Comparison of ENCODE assay signal across 39 cellular contexts in the genomic region with DNA sequence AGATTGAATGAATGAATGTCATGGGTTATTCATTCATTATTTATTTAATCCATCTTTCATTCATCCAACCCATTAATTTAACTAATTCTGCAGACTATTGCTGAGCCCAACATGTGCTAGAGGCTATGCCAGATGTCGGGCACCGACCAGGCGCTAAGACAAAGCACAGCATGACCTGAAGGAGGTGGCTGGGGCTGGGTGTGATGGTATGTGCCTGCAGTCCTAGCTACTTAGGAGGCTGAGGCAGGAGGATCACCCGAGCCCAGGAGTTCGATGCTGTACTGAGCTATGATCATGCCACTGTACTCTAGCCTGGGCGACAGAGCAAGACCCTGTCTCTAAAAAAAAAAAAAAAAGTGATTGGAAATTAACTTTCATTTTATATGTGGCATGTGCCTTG. TPM values are rescaled to one million over a fixed set of nuclear protein-coding genes. Genes with fewer than 3 reads are reported as not detected.
"Had no signal": no experiment of that assay in that cellular context is flagged by ENCODE, and none has a peak within 500 bp of the region (broad histone marks: within the 10 kb centered on the region; RNA-seq: fewer than 3 reads in every experiment).

No MANE protein-coding gene starts in this region.

- H3K9me3 Mint-ChIP-seq: activated B cell treated with CpG ODN at 0.5 μM for 24 hours; activated CD4-positive, alpha-beta memory T cell treated with anti-CD3 and anti-CD28 coated beads for 36 hours; activated CD4-positive, alpha-beta T cell treated with anti-CD3 and anti-CD28 coated beads, Interleukin-2, amount 10 ng/mL, durations not matched to agents 24 days and 14 days; activated CD8-positive, alpha-beta T cell treated with anti-CD3 and anti-CD28 coated beads for 36 hours; activated naive CD4-positive, alpha-beta T cell treated with anti-CD3 and anti-CD28 coated beads for 36 hours; activated naive CD4-positive, alpha-beta T cell treated with anti-CD3 and anti-CD28 coated beads, Interleukin-2, amount 50 U/mL, for 72 hours; activated naive CD8-positive, alpha-beta T cell treated with anti-CD3 and anti-CD28 coated beads for 36 hours; activated T-cell treated with anti-CD3 and anti-CD28 coated beads, Interleukin-2, amount 50 U/mL, for 4 hours; activated T-cell treated with anti-CD3 and anti-CD28 coated beads, Interleukin-2, amount 50 U/mL, for 72 hours; activated T-helper 1 cell treated with anti-CD3 and anti-CD28 coated beads, Interleukin-12 subunit alpha, Interleukin-12 subunit beta, Interleukin-2, Interleukin-4 antibody, amounts not matched to agents 30 ng/mL and 10 ng/mL and 1 ng/mL, durations not matched to agents 14 hours and 24 hours and 36 hours; activated T-helper 17 cell treated with anti-CD3 and anti-CD28 coated beads, Interleukin-2, amount 50 U/mL, for 72 hours; central memory CD8-positive, alpha-beta T cell; T-helper 1 cell treated with Interleukin-12 subunit alpha and Interleukin-12 subunit beta and Interleukin-4 antibody, amounts not matched to agents 30 μg/mL and 1 μg/mL, for 36 hours; T-helper 2 cell treated with Interferon-gamma antibody and Interleukin-4, amounts not matched to agents 5 μg/mL and 100 μg/mL, for 36 hours had no signal

- H3K9me3 ChIP-seq: adrenal gland, body of pancreas, breast epithelium had no signal

- H3K4me1 ChIP-seq: body of pancreas, breast epithelium had no signal

- H3K27ac ChIP-seq: adrenal gland, body of pancreas, brain microvascular endothelial cell, breast epithelium, VCaP had no signal

- H3K4me1 Mint-ChIP-seq: activated CD4-positive, alpha-beta T cell treated with anti-CD3 and anti-CD28 coated beads, Interleukin-2, amount 10 ng/mL, durations not matched to agents 24 days and 14 days; activated naive CD8-positive, alpha-beta T cell treated with anti-CD3 and anti-CD28 coated beads for 36 hours; activated T-helper 17 cell treated with anti-CD3 and anti-CD28 coated beads, Interleukin-2, amount 50 U/mL, for 72 hours; central memory CD8-positive, alpha-beta T cell had no signal

- ATAC-seq: activated CD8-positive, alpha-beta T cell treated with anti-CD3 and anti-CD28 coated beads for 36 hours; activated naive CD4-positive, alpha-beta T cell treated with anti-CD3 and anti-CD28 coated beads, Interleukin-2, amount 50 U/mL, for 72 hours; activated T-cell treated with anti-CD3 and anti-CD28 coated beads, Interleukin-2, amount 50 U/mL, for 4 hours; activated T-cell treated with anti-CD3 and anti-CD28 coated beads, Interleukin-2, amount 50 U/mL, for 72 hours; activated T-helper 17 cell treated with anti-CD3 and anti-CD28 coated beads, Interleukin-2, amount 50 U/mL, for 72 hours; body of pancreas had no signal

- H3K27me3 ChIP-seq: adrenal gland, body of pancreas, brain microvascular endothelial cell, breast epithelium had no signal

- H3K4me3 ChIP-seq: adrenal gland, body of pancreas, breast epithelium had no signal

- H3K27ac Mint-ChIP-seq: activated B cell treated with CpG ODN at 0.5 μM for 24 hours; activated CD4-positive, alpha-beta memory T cell treated with anti-CD3 and anti-CD28 coated beads for 36 hours; activated CD4-positive, alpha-beta T cell treated with anti-CD3 and anti-CD28 coated beads, Interleukin-2, amount 10 ng/mL, durations not matched to agents 24 days and 14 days; activated CD8-positive, alpha-beta T cell treated with anti-CD3 and anti-CD28 coated beads for 36 hours; activated naive CD4-positive, alpha-beta T cell treated with anti-CD3 and anti-CD28 coated beads for 36 hours; activated naive CD4-positive, alpha-beta T cell treated with anti-CD3 and anti-CD28 coated beads, Interleukin-2, amount 50 U/mL, for 72 hours; activated naive CD8-positive, alpha-beta T cell treated with anti-CD3 and anti-CD28 coated beads for 36 hours; activated T-cell treated with anti-CD3 and anti-CD28 coated beads, Interleukin-2, amount 50 U/mL, for 72 hours; activated T-helper 1 cell treated with anti-CD3 and anti-CD28 coated beads, Interleukin-12 subunit alpha, Interleukin-12 subunit beta, Interleukin-2, Interleukin-4 antibody, amounts not matched to agents 30 ng/mL and 10 ng/mL and 1 ng/mL, durations not matched to agents 14 hours and 24 hours and 36 hours; activated T-helper 17 cell treated with anti-CD3 and anti-CD28 coated beads, Interleukin-2, amount 50 U/mL, for 72 hours; T-helper 1 cell treated with Interleukin-12 subunit alpha and Interleukin-12 subunit beta and Interleukin-4 antibody, amounts not matched to agents 30 μg/mL and 1 μg/mL, for 36 hours; T-helper 2 cell treated with Interferon-gamma antibody and Interleukin-4, amounts not matched to agents 5 μg/mL and 100 μg/mL, for 36 hours had no signal

- DNase-seq: activated B cell treated with CpG ODN at 0.5 μM for 24 hours; activated CD4-positive, alpha-beta memory T cell treated with anti-CD3 and anti-CD28 coated beads for 36 hours; activated CD4-positive, alpha-beta T cell treated with anti-CD3 and anti-CD28 coated beads for 4 hours; activated CD4-positive, alpha-beta T cell treated with anti-CD3 and anti-CD28 coated beads, Interleukin-2, amount 10 ng/mL, durations not matched to agents 24 days and 14 days; activated CD4-positive, alpha-beta T cell treated with anti-CD3 and anti-CD28 coated beads, Interleukin-2, amount 50 U/mL, for 1 hour; activated CD4-positive, alpha-beta T cell treated with anti-CD3 and anti-CD28 coated beads, Interleukin-2, amount 50 U/mL, for 4 hours; activated CD4-positive, CD25-positive, alpha-beta regulatory T cell treated with anti-CD3 and anti-CD28 coated beads, Interleukin-2, amount 50 U/mL, for 72 hours; activated CD8-positive, alpha-beta memory T cell treated with anti-CD3 and anti-CD28 coated beads, Interleukin-2, amount 50 U/mL, for 4 hours; activated CD8-positive, alpha-beta T cell treated with anti-CD3 and anti-CD28 coated beads for 36 hours; activated gamma-delta T cell treated with Interleukin-2 at 50 U/mL for 16 hours; activated naive CD4-positive, alpha-beta T cell; activated naive CD4-positive, alpha-beta T cell treated with anti-CD3 and anti-CD28 coated beads for 36 hours; activated naive CD4-positive, alpha-beta T cell treated with anti-CD3 and anti-CD28 coated beads, Interleukin-2, amount 50 U/mL, for 16 hours; activated naive CD8-positive, alpha-beta T cell treated with anti-CD3 and anti-CD28 coated beads for 36 hours; activated T-cell treated with anti-CD3 and anti-CD28 coated beads for 4 hours; activated T-cell treated with anti-CD3 and anti-CD28 coated beads, Interleukin-2, amount 50 U/mL, for 1 hour; activated T-cell treated with anti-CD3 and anti-CD28 coated beads, Interleukin-2, amount 50 U/mL, for 4 hours; activated T-cell treated with anti-CD3 and anti-CD28 coated beads, Interleukin-2, amount 50 U/mL, for 72 hours; adrenal gland; amniotic stem cell; aorta; body of pancreas; brain microvascular endothelial cell; caudate nucleus; cerebellar nuclear complex; T-helper 1 cell; T-helper 2 cell; T-helper 9 cell had no signal

- H3K27me3 Mint-ChIP-seq: activated naive CD8-positive, alpha-beta T cell treated with anti-CD3 and anti-CD28 coated beads for 36 hours; activated T-helper 17 cell treated with anti-CD3 and anti-CD28 coated beads, Interleukin-2, amount 50 U/mL, for 72 hours had no signal

- FAIRE-seq: astrocyte, TTC549 had no signal

- H3K4me3 Mint-ChIP-seq: activated B cell treated with CpG ODN at 0.5 μM for 24 hours; activated CD4-positive, alpha-beta memory T cell treated with anti-CD3 and anti-CD28 coated beads for 36 hours; activated CD4-positive, alpha-beta T cell treated with anti-CD3 and anti-CD28 coated beads, Interleukin-2, amount 10 ng/mL, durations not matched to agents 24 days and 14 days; activated CD8-positive, alpha-beta T cell treated with anti-CD3 and anti-CD28 coated beads for 36 hours; activated naive CD4-positive, alpha-beta T cell treated with anti-CD3 and anti-CD28 coated beads for 36 hours; activated naive CD8-positive, alpha-beta T cell treated with anti-CD3 and anti-CD28 coated beads for 36 hours; activated T-cell treated with anti-CD3 and anti-CD28 coated beads, Interleukin-2, amount 50 U/mL, for 4 hours; activated T-cell treated with anti-CD3 and anti-CD28 coated beads, Interleukin-2, amount 50 U/mL, for 72 hours; activated T-helper 1 cell treated with anti-CD3 and anti-CD28 coated beads, Interleukin-12 subunit alpha, Interleukin-12 subunit beta, Interleukin-2, Interleukin-4 antibody, amounts not matched to agents 30 ng/mL and 10 ng/mL and 1 ng/mL, durations not matched to agents 14 hours and 24 hours and 36 hours; activated T-helper 17 cell treated with anti-CD3 and anti-CD28 coated beads, Interleukin-2, amount 50 U/mL, for 72 hours; central memory CD8-positive, alpha-beta T cell; T-helper 1 cell treated with Interleukin-12 subunit alpha and Interleukin-12 subunit beta and Interleukin-4 antibody, amounts not matched to agents 30 μg/mL and 1 μg/mL, for 36 hours; T-helper 2 cell treated with Interferon-gamma antibody and Interleukin-4, amounts not matched to agents 5 μg/mL and 100 μg/mL, for 36 hours had no signal

- H3K36me3 Mint-ChIP-seq: activated CD4-positive, alpha-beta memory T cell treated with anti-CD3 and anti-CD28 coated beads for 36 hours; activated naive CD4-positive, alpha-beta T cell treated with anti-CD3 and anti-CD28 coated beads, Interleukin-2, amount 50 U/mL, for 72 hours; activated naive CD8-positive, alpha-beta T cell treated with anti-CD3 and anti-CD28 coated beads for 36 hours had no signal

- H3K36me3 ChIP-seq: adrenal gland, brain microvascular endothelial cell, breast epithelium had no signal

RNA-seq across cellular contexts. Expression of gene SLC22A7, which starts 5.7 kb away (rescaled TPM):
- total RNA-seq: activated B cell treated with CpG ODN at 0.5 μM for 24 hours; activated CD4-positive, alpha-beta memory T cell treated with anti-CD3 and anti-CD28 coated beads for 36 hours; activated CD4-positive, alpha-beta T cell treated with anti-CD3 and anti-CD28 coated beads, Interleukin-2, amount 10 ng/mL, durations not matched to agents 24 days and 14 days; activated CD8-positive, alpha-beta memory T cell treated with anti-CD3 and anti-CD28 coated beads for 36 hours; activated CD8-positive, alpha-beta T cell treated with anti-CD3 and anti-CD28 coated beads for 36 hours; activated naive CD4-positive, alpha-beta T cell treated with anti-CD3 and anti-CD28 coated beads for 36 hours; activated naive CD4-positive, alpha-beta T cell treated with anti-CD3 and anti-CD28 coated beads, Interleukin-2, amount 50 U/mL, for 72 hours; activated naive CD8-positive, alpha-beta T cell treated with anti-CD3 and anti-CD28 coated beads for 36 hours; activated T-cell treated with anti-CD3 and anti-CD28 coated beads, Interleukin-2, amount 50 U/mL, for 4 hours; activated T-cell treated with anti-CD3 and anti-CD28 coated beads, Interleukin-2, amount 50 U/mL, for 72 hours; activated T-helper 1 cell treated with anti-CD3 and anti-CD28 coated beads, Interleukin-12 subunit alpha, Interleukin-12 subunit beta, Interleukin-2, Interleukin-4 antibody, amounts not matched to agents 30 ng/mL and 10 ng/mL and 1 ng/mL, durations not matched to agents 14 hours and 24 hours and 36 hours; activated T-helper 17 cell treated with anti-CD3 and anti-CD28 coated beads, Interleukin-2, amount 50 U/mL, for 72 hours; aorta; astrocyte; body of pancreas; breast epithelium had no signal
- polyA plus RNA-seq: adrenal gland, aorta had no signal

RNA-seq across cellular contexts. Expression of gene CRIP3, which starts 16.3 kb away (rescaled TPM):
- total RNA-seq: activated T-helper 1 cell treated with anti-CD3 and anti-CD28 coated beads, Interleukin-12 subunit alpha, Interleukin-12 subunit beta, Interleukin-2, Interleukin-4 antibody, amounts not matched to agents 30 ng/mL and 10 ng/mL and 1 ng/mL, durations not matched to agents 14 hours and 24 hours and 36 hours; astrocyte; body of pancreas had no signal

RNA-seq across cellular contexts. Expression of gene TTBK1, which starts 49.1 kb away (rescaled TPM):
- polyA plus RNA-seq: aorta had no signal
